ENCODE assay signal across 29 cellular contexts in genomic region chr11:129484068-129484467, GRCh38.
"Had no signal": no experiment of that assay in that cellular context is flagged by ENCODE, and none has a peak within 500 bp of the region (broad histone marks: within the 10 kb centered on the region; RNA-seq: fewer than 3 reads in every experiment).

No MANE protein-coding gene starts in this region.

- H3K36me3 ChIP-seq: neutrophil, ovary, spleen, stomach, thoracic aorta, thyroid gland, tibial nerve, upper lobe of left lung, vagina had no signal

- H3K79me2 ChIP-seq: parathyroid adenoma had no signal

- H2AFZ ChIP-seq: parathyroid adenoma had no signal

- H3K9me3 ChIP-seq: neutrophil, ovary, psoas muscle, thoracic aorta, thyroid gland, upper lobe of left lung, vagina had no signal

- H3K9ac ChIP-seq: parathyroid adenoma had no signal

- FAIRE-seq: urothelium cell line had no signal

- H3K4me1 ChIP-seq: parathyroid adenoma, psoas muscle, spleen, stomach, thyroid gland, tibial nerve, upper lobe of left lung, vagina had no signal

- DNase-seq: naive B cell; naive thymus-derived CD8-positive, alpha-beta T cell; nephron progenitor cell; nucleus accumbens; ovary; posterior cingulate gyrus; psoas muscle; right cardiac atrium; spleen; stimulated activated CD4-positive, alpha-beta T cell treated with anti-CD3 and anti-CD28 coated beads, Interleukin-12 subunit alpha, Interleukin-12 subunit beta, amount 100 ng/mL, for 4 hours; stimulated activated CD4-positive, alpha-beta T cell treated with anti-CD3 and anti-CD28 coated beads, Interleukin-1b, Interleukin-23, amount 100 ng/mL, for 48 hours; stimulated activated CD4-positive, alpha-beta T cell treated with anti-CD3 and anti-CD28 coated beads, Interleukin-4, amount 100 ng/mL, for 24 hours; stimulated activated naive B cell treated with anti-CD40 and anti-IgM and Interleukin-4, amounts not matched to agents 10 μg/mL and 1 μg/mL and 100 μg/mL, for 72 hours; stimulated activated naive CD4-positive, alpha-beta T cell treated with Interleukin-2 at 50 U/mL for 16 hours; stomach; thyroid gland; trophoblast cell had no signal

- H3K27me3 ChIP-seq: neutrophil, ovary, spleen, stomach, thyroid gland, tibial nerve, upper lobe of left lung, vagina had no signal

- H3K27ac ChIP-seq: neutrophil, ovary, parathyroid adenoma, psoas muscle, skin epidermis, spleen, stomach, thoracic aorta, thyroid gland, tibial nerve, upper lobe of left lung, vagina had no signal

- ATAC-seq: naive thymus-derived CD8-positive, alpha-beta T cell; natural killer cell treated with Interleukin-12 subunit alpha and Interleukin-12 subunit beta and Interleukin-15 and Interleukin-18, amount 100 ng/mL, for 72 hours; psoas muscle; right cardiac atrium; sciatic nerve; stimulated activated effector memory CD8-positive, alpha-beta T cell treated with anti-CD3 and anti-CD28 coated beads, Interleukin-12 subunit alpha, Interleukin-12 subunit beta, amount 100 ng/mL, for 72 hours; stimulated activated naive B cell treated with anti-CD40 and anti-IgM and Interleukin-4, amounts not matched to agents 10 μg/mL and 1 μg/mL and 100 μg/mL, for 72 hours had no signal

- H3K4me2 ChIP-seq: smooth muscle cell had no signal

- H3K4me3 ChIP-seq: ovary, psoas muscle, skin epidermis, smooth muscle cell, spleen, stomach, thoracic aorta, thyroid gland, tibial nerve, upper lobe of left lung, vagina had no signal
